In genomic region chr12:77299910-77300772, GRCh38 we compare ENCODE assay signal across 13 cellular contexts.
DNase-seq lines count a peak whose midpoint lies in the region; ATAC-seq and TF ChIP-seq lines count a peak whose summit lies in the region.
"Had no signal": no experiment of that assay in that cellular context is flagged by ENCODE, and none has a peak within 500 bp of the region (broad histone marks: within the 10 kb centered on the region; RNA-seq: fewer than 3 reads in every experiment).

No MANE protein-coding gene starts in this region.

- H3K4me3 Mint-ChIP-seq in chondrocyte (ENCODE audit: unreplicated experiment), result no peak overlapping the region
- H3K4me3 Mint-ChIP-seq in nephron progenitor cell, result no peak overlapping the region
- H3K4me3 Mint-ChIP-seq: activated naive CD8-positive, alpha-beta T cell; effector memory CD8-positive, alpha-beta T cell had no signal

- H3K27ac Mint-ChIP-seq in chondrocyte (ENCODE audit: unreplicated experiment) (peak overlapping the region; percentile 72), nephron progenitor cell (no peak overlapping the region)
- H3K27ac Mint-ChIP-seq: activated naive CD8-positive, alpha-beta T cell; effector memory CD8-positive, alpha-beta T cell had no signal

- no peaks in the 10 kb centered on the region for H3K4me1 ChIP-seq in mucosa of descending colon (ENCODE audit: low read depth)

- peak; percentile 64 for DNase-seq in DMS53 (lab: John Stamatoyannopoulos, UW)
- peak; percentile 54 for DNase-seq in NCI-H226
- DNase-seq in chondrocyte (ENCODE audit: low spot score), result no peak
- DNase-seq in mucosa of descending colon, result no peak
- DNase-seq in stimulated activated CD4-positive, alpha-beta T cell treated with anti-CD3 and anti-CD28 coated beads, Interleukin-4, amount 100 ng/mL, for 1 hour, result no peak
- DNase-seq in nephron progenitor cell, result no peak
- DNase-seq in stimulated activated naive CD4-positive, alpha-beta T cell (lab: John Stamatoyannopoulos, UW), result no peak
- DNase-seq: effector memory CD8-positive, alpha-beta T cell; midbrain; NCI-H2171 treated with DMSO at 0.1 percent for 48 hours; retina had no signal

- H3K4me3 ChIP-seq in mucosa of descending colon, result no peak overlapping the region

- H3K4me1 Mint-ChIP-seq in chondrocyte (ENCODE audit: low read depth) (peaks cover 23% of the 10 kb centered on the region), nephron progenitor cell (peaks cover 11% of the 10 kb centered on the region)

- H3K9me3 Mint-ChIP-seq in chondrocyte (ENCODE audit: low read depth) (no peaks in the 10 kb centered on the region), nephron progenitor cell (no peaks in the 10 kb centered on the region)

- H3K9me3 ChIP-seq in mucosa of descending colon, result no peaks in the 10 kb centered on the region

- H3K36me3 ChIP-seq in mucosa of descending colon (ENCODE audit: low read depth), result no peaks in the 10 kb centered on the region

- H3K27me3 Mint-ChIP-seq in chondrocyte (ENCODE audit: low read depth) (peaks cover 2% of the 10 kb centered on the region), nephron progenitor cell (ENCODE audit: low read depth, poor library complexity) (peaks cover 3% of the 10 kb centered on the region)
- H3K27me3 Mint-ChIP-seq: effector memory CD8-positive, alpha-beta T cell had no signal

- H3K36me3 Mint-ChIP-seq in chondrocyte (ENCODE audit: low read depth) (no peaks in the 10 kb centered on the region), nephron progenitor cell (ENCODE audit: low read depth) (no peaks in the 10 kb centered on the region)
- H3K36me3 Mint-ChIP-seq: activated naive CD8-positive, alpha-beta T cell had no signal

- ATAC-seq in mucosa of descending colon (peak; percentile 81), GM18870 (IDR thresholded peaks at IDR 0.05; ENCODE audit: unreplicated experiment) (no peak)
- ATAC-seq: effector memory CD8-positive, alpha-beta T cell had no signal

- intact Hi-C loops in mucosa of descending colon (cut with DNase I, micrococcal nuclease), result no loop called here

- TF ChIP-seq CTCF in chondrocyte (IDR thresholded peaks at IDR 0.05), result no peak
- TF ChIP-seq CTCF in mucosa of descending colon (IDR thresholded peaks at IDR 0.05), result no peak
- no peak for TF ChIP-seq CTCF in nephron progenitor cell (IDR thresholded peaks at IDR 0.05)

Comparison
In these comparisons a context has a peak if more than half of its experiments do, and no peak if none do; other contexts are left out.
1. DNase-seq: peak in DMS53 (single experiment) and NCI-H226 (single experiment); none in chondrocyte (single experiment), mucosa of descending colon (0 of 3), stimulated activated CD4-positive, alpha-beta T cell treated with anti-CD3 and anti-CD28 coated beads, Interleukin-4, amount 100 ng/mL, for 1 hour (single experiment), nephron progenitor cell (single experiment) and stimulated activated naive CD4-positive, alpha-beta T cell (0 of 6).